In genomic region chr7:73725703-73726466, GRCh38 we compare ENCODE assay signal across 1 cellular context.
TF ChIP-seq lines count a peak whose summit lies in the region.

No MANE protein-coding gene starts in this region.

TF ChIP-seq in GM23338, 12 proteins besides CTCF, POLR2A, EP300 and RAD21 (continued from another document):
- TF ChIP-seq, protein P1, sequence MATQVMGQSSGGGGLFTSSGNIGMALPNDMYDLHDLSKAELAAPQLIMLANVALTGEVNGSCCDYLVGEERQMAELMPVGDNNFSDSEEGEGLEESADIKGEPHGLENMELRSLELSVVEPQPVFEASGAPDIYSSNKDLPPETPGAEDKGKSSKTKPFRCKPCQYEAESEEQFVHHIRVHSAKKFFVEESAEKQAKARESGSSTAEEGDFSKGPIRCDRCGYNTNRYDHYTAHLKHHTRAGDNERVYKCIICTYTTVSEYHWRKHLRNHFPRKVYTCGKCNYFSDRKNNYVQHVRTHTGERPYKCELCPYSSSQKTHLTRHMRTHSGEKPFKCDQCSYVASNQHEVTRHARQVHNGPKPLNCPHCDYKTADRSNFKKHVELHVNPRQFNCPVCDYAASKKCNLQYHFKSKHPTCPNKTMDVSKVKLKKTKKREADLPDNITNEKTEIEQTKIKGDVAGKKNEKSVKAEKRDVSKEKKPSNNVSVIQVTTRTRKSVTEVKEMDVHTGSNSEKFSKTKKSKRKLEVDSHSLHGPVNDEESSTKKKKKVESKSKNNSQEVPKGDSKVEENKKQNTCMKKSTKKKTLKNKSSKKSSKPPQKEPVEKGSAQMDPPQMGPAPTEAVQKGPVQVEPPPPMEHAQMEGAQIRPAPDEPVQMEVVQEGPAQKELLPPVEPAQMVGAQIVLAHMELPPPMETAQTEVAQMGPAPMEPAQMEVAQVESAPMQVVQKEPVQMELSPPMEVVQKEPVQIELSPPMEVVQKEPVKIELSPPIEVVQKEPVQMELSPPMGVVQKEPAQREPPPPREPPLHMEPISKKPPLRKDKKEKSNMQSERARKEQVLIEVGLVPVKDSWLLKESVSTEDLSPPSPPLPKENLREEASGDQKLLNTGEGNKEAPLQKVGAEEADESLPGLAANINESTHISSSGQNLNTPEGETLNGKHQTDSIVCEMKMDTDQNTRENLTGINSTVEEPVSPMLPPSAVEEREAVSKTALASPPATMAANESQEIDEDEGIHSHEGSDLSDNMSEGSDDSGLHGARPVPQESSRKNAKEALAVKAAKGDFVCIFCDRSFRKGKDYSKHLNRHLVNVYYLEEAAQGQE (IDR thresholded peaks at IDR 0.05; ENCODE audit: unreplicated experiment) = no peak
- TF ChIP-seq JUNB (IDR thresholded peaks at IDR 0.05; ENCODE audit: unreplicated experiment) = no peak
